In the genomic region with DNA sequence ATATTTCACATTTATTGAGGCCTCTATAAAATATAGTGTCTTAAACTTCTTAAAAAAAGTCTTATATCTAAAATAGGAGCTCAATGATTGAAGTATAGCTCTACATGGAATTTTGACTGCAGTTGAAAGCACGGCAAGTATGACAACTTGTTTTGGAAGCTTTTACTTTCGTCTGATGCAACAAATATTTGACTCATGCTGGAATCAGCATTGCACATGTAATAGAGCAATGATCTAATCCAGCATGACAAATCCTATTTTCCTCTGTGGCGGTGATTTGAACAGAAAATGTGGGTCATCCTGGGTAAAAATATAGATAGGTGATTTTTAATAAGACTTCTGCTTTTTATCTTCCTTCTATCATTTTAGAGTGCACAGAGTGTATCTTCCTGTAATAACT, we compare ENCODE assay signal across 11 cellular contexts.
A peak's percentile ranks its signal among the peaks of the same experiment; 100 is the strongest.
DNase-seq lines count a peak whose midpoint lies in the region; ATAC-seq and TF ChIP-seq lines count a peak whose summit lies in the region.
"Had no signal": no experiment of that assay in that cellular context is flagged by ENCODE, and none has a peak within 500 bp of the region (broad histone marks: within the 10 kb centered on the region; RNA-seq: fewer than 3 reads in every experiment).

No MANE protein-coding gene starts in this region.

- H3K4me3 ChIP-seq in adipocyte (ENCODE audit: low read length), result peak overlapping the region; percentile 10
- H3K4me3 ChIP-seq in gastroesophageal sphincter, result no peak overlapping the region

- no peak for TF ChIP-seq POLR2A in gastroesophageal sphincter (IDR thresholded peaks at IDR 0.05)

- no peak for TF ChIP-seq EP300 in gastroesophageal sphincter (IDR thresholded peaks at IDR 0.05)

- no peaks in the 10 kb centered on the region for H3K27me3 ChIP-seq in adipocyte (replicated peaks; ENCODE audit: control insufficient read depth, insufficient read depth, low read length)
- no peaks in the 10 kb centered on the region for H3K27me3 ChIP-seq in gastroesophageal sphincter

- DNase-seq in left ventricle myocardium superior, result no peak
- DNase-seq in cardiac septum (ENCODE audit: low spot score), result no peak
- DNase-seq in adipocyte (ENCODE audit: low read depth), result peak; percentile 96
- DNase-seq: activated B cell treated with CpG ODN at 0.5 μM for 24 hours; naive thymus-derived CD4-positive, alpha-beta T cell; NCI-H2107 had no signal

- intact Hi-C loops in left ventricle myocardium superior (cut with micrococcal nuclease) (no loop called here), cardiac septum (cut with DNase I) (no loop called here)

- H3K36me3 ChIP-seq in adipocyte (ENCODE audit: control insufficient read depth, insufficient read depth, low read length, severe bottlenecking) (no peaks in the 10 kb centered on the region), gastroesophageal sphincter (no peaks in the 10 kb centered on the region)

- H3K4me1 ChIP-seq in adipocyte (ENCODE audit: control insufficient read depth, insufficient read depth, low read length) (peaks cover 8% of the 10 kb centered on the region), gastroesophageal sphincter (no peaks in the 10 kb centered on the region)

- H3K27ac ChIP-seq in gastroesophageal sphincter, result no peak overlapping the region

- no peak overlapping the region for H3K9ac ChIP-seq in adipocyte (ENCODE audit: low read length)

- no peak for TF ChIP-seq CTCF in gastroesophageal sphincter (IDR thresholded peaks at IDR 0.05)

- 38 to 56% methylated on average over 3 of the region's 3 CpGs for WGBS in gastroesophageal sphincter (ENCODE audit: low coverage in 1 of 2), 2 donors

- H3K9me3 ChIP-seq in adipocyte (ENCODE audit: control insufficient read depth, low read length) (peaks cover 4% of the 10 kb centered on the region), gastroesophageal sphincter (no peaks in the 10 kb centered on the region)

- peak; percentile 47 for ATAC-seq in left ventricle myocardium superior
- peak; percentile 43 for ATAC-seq in gastroesophageal sphincter
- ATAC-seq in GM19035 (IDR thresholded peaks at IDR 0.05; ENCODE audit: unreplicated experiment), result no peak
- ATAC-seq in HG03571 (IDR thresholded peaks at IDR 0.05; ENCODE audit: unreplicated experiment), result no peak
- ATAC-seq in GM19351 (IDR thresholded peaks at IDR 0.05; ENCODE audit: unreplicated experiment), result no peak
- ATAC-seq in HG02981 (IDR thresholded peaks at IDR 0.05; ENCODE audit: unreplicated experiment), result no peak
- ATAC-seq: naive thymus-derived CD4-positive, alpha-beta T cell had no signal

Comparison
In these comparisons a context has a peak if more than half of its experiments do, and no peak if none do; other contexts are left out.
1. ATAC-seq: peak in left ventricle myocardium superior (single experiment) and gastroesophageal sphincter (single experiment); none in GM19035 (single experiment), HG03571 (single experiment), GM19351 (single experiment) and HG02981 (single experiment).